8 cellular contexts compared by ENCODE assay signal in genomic region chr4:140151700-140152014, GRCh38. TPM values are rescaled to one million over a fixed set of nuclear protein-coding genes. Genes with fewer than 3 reads are reported as not detected.
DNase-seq lines count a peak whose midpoint lies in the region; ATAC-seq, FAIRE-seq and TF ChIP-seq lines count a peak whose summit lies in the region.

No MANE protein-coding gene starts in this region.

- TF ChIP-seq CTCF in astrocyte (IDR thresholded peaks at IDR 0.05; ENCODE audit: insufficient read depth, low read depth, low read length), result no peak

- H3K27me3 Mint-ChIP-seq in astrocyte (ENCODE audit: low read depth, unreplicated experiment), result no peaks in the 10 kb centered on the region

- H3K27ac Mint-ChIP-seq in astrocyte (ENCODE audit: unreplicated experiment), result peak overlapping the region; percentile 47

- no peaks in the 10 kb centered on the region for H4K20me1 ChIP-seq in astrocyte (ENCODE audit: insufficient read depth, low read length)

- peak overlapping the region; percentile 91 for H3K27ac ChIP-seq in SJSA1
- peak overlapping the region; percentile 91 for H3K27ac ChIP-seq in astrocyte (ENCODE audit: low read depth, low read length)
- H3K27ac ChIP-seq in right cardiac atrium (ENCODE audit: low read length), result peak overlapping the region; percentile 77

- no peaks in the 10 kb centered on the region for H3K4me1 ChIP-seq in SJSA1 (replicated peaks)
- H3K4me1 ChIP-seq in astrocyte (ENCODE audit: insufficient read depth, low read length), result peaks cover 7% of the 10 kb centered on the region
- H3K4me1 ChIP-seq in right cardiac atrium (ENCODE audit: control insufficient read depth, insufficient read depth, low read length), result no peaks in the 10 kb centered on the region

- intact Hi-C loops in right cardiac atrium (cut with DNase I) (loop anchor here (5.0 to 10.0 kb wide), 8 partner anchors 54 to 419 kb away; no protein-coding TSS in a partner anchor), posterior cingulate gyrus (cut with DNase I) (loop anchor here (2.0 to 10.0 kb wide), 6 partner anchors 54 to 257 kb away; no protein-coding TSS in a partner anchor)

- no peak for FAIRE-seq in astrocyte (lab: Jason Lieb, UNC)

- ATAC-seq in right cardiac atrium (peak; percentile 69 to 72), GM19467 (IDR thresholded peaks at IDR 0.05; ENCODE audit: unreplicated experiment) (no peak), GM18861 (IDR thresholded peaks at IDR 0.05; ENCODE audit: unreplicated experiment) (no peak)

- H2AFZ ChIP-seq in astrocyte (ENCODE audit: low read depth, low read length), result peak overlapping the region; percentile 62

- peak overlapping the region; percentile 93 for H3K4me3 Mint-ChIP-seq in astrocyte (ENCODE audit: unreplicated experiment)

- H3K9me3 ChIP-seq in SJSA1 (replicated peaks) (no peaks in the 10 kb centered on the region), astrocyte (ENCODE audit: insufficient read depth, low read depth, low read length) (no peaks in the 10 kb centered on the region), right cardiac atrium (ENCODE audit: control insufficient read depth, low read length) (no peaks in the 10 kb centered on the region)

- peak overlapping the region; percentile 99 for H3K4me2 ChIP-seq in astrocyte (ENCODE audit: low read length)

- H3K4me3 ChIP-seq in SJSA1 (peak overlapping the region; percentile 63), astrocyte (ENCODE audit: insufficient read depth, low read depth, low read length) (peak overlapping the region; percentile 97), right cardiac atrium (ENCODE audit: low read length) (peak overlapping the region; percentile 51)

- H3K36me3 Mint-ChIP-seq in astrocyte (ENCODE audit: low read depth, unreplicated experiment), result no peaks in the 10 kb centered on the region

- H3K9ac ChIP-seq in astrocyte (ENCODE audit: low read length), result peak overlapping the region; percentile 91

- DNase-seq in EL (peak; percentile 83), NCI-H1105 (lab: John Stamatoyannopoulos, UW) (peak; percentile 87), SJSA1 (ENCODE audit: low read depth in 1 of 2, low spot score in 2 of 2) (peak; percentile 81 to 94), astrocyte (ENCODE audit: low read depth) (peak; percentile 89), right cardiac atrium (peak; percentile 78 to 90 (median 86)), posterior cingulate gyrus (peak in 9 of 10 donors; percentile 27 to 88 (median 48))

- 1% methylated on average over 11 of the region's 11 CpGs for WGBS in right cardiac atrium

- H3K4me1 Mint-ChIP-seq in astrocyte (ENCODE audit: low read depth, unreplicated experiment), result peaks cover 24% of the 10 kb centered on the region

- H3K9me3 Mint-ChIP-seq in astrocyte (ENCODE audit: unreplicated experiment), result no peaks in the 10 kb centered on the region

- H3K27me3 ChIP-seq in SJSA1 (replicated peaks), result no peaks in the 10 kb centered on the region
- no peaks in the 10 kb centered on the region for H3K27me3 ChIP-seq in astrocyte (ENCODE audit: insufficient read depth, low read length)
- no peaks in the 10 kb centered on the region for H3K27me3 ChIP-seq in right cardiac atrium (ENCODE audit: control insufficient read depth, insufficient read depth)

- H3K79me2 ChIP-seq in astrocyte (ENCODE audit: insufficient read depth, low read length), result peaks cover 7% of the 10 kb centered on the region

- H3K36me3 ChIP-seq in SJSA1, result no peaks in the 10 kb centered on the region
- H3K36me3 ChIP-seq in astrocyte (ENCODE audit: insufficient read depth, low read length), result no peaks in the 10 kb centered on the region

RNA-seq across cellular contexts. Expression of gene MAML3, which starts 2.3 kb away (rescaled TPM):
- 0.53 and 1.8 TPM in 2 replicates for total RNA-seq in SJSA1 (2014; rRNA removed; shearing (Covaris generic))
- total RNA-seq in astrocyte (8.1 and 10.2 TPM in 2 replicates), right cardiac atrium (1 to 10 TPM; 2.6 to 4.2 (median 3.3) TPM)
- polyA plus RNA-seq in right cardiac atrium, result 1.6 TPM

Comparison
In these comparisons a context has a peak if more than half of its experiments do, and no peak if none do; other contexts are left out.
1. ATAC-seq: peak in right cardiac atrium (2 of 2); none in GM19467 (single experiment) and GM18861 (single experiment).
2. Peak in every context shown above with its lines, with median percentiles within 50 percentile points of each other: DNase-seq, H3K27ac ChIP-seq and H3K4me3 ChIP-seq.